Comparison of ENCODE assay signal across 23 cellular contexts in genomic region chr11:72343159-72343756, GRCh38.
DNase-seq lines count a peak whose midpoint lies in the region; ATAC-seq, FAIRE-seq and TF ChIP-seq lines count a peak whose summit lies in the region.
"Had no signal": no experiment of that assay in that cellular context is flagged by ENCODE, and none has a peak within 500 bp of the region (broad histone marks: within the 10 kb centered on the region; RNA-seq: fewer than 3 reads in every experiment).

No MANE protein-coding gene starts in this region.

- peak overlapping the region; percentile 42 for H3K4me2 ChIP-seq in Loucy (ENCODE audit: low read depth, low read length, poor library complexity, severe bottlenecking)
- peak overlapping the region; percentile 50 for H3K4me2 ChIP-seq in OCI-LY3 (ENCODE audit: low read length)
- H3K4me2 ChIP-seq in K562 (ENCODE audit: insufficient read depth, low read length), result no peak overlapping the region

- no peak for FAIRE-seq in K562 (lab: Jason Lieb, UNC)

- H3K4me3 ChIP-seq in Loucy (ENCODE audit: low read length, poor library complexity, severe bottlenecking) (peak overlapping the region; percentile 1), OCI-LY3 (ENCODE audit: low read length) (peak overlapping the region; percentile 29; the same call in 1 of the 2 replicates), K562 (no peak overlapping the region)
- H3K4me3 ChIP-seq: ascending aorta, dorsolateral prefrontal cortex, psoas muscle, tibial artery had no signal

- H4K20me1 ChIP-seq in Loucy (ENCODE audit: insufficient read depth, low read length, poor library complexity, severe bottlenecking), result no peaks in the 10 kb centered on the region
- H4K20me1 ChIP-seq in OCI-LY3 (ENCODE audit: insufficient read depth, low read length), result no peaks in the 10 kb centered on the region
- H4K20me1 ChIP-seq in K562 (replicated peaks; ENCODE audit: control insufficient read depth, insufficient read depth, low read length), result no peaks in the 10 kb centered on the region

- intact Hi-C loops in K562 (cut with micrococcal nuclease), result no loop called here

- no peak for TF ChIP-seq RAD21 in K562 (CRISPR knock-in tag; conservative IDR thresholded peaks at IDR 0.05 in 1 of 2, IDR thresholded peaks at IDR 0.05 in 1 of 2)

- H3K36me3 ChIP-seq in Loucy (ENCODE audit: insufficient read depth, low read length) (no peaks in the 10 kb centered on the region; the same call in 1 of the 2 replicates), OCI-LY3 (replicated peaks; ENCODE audit: low read depth, low read length) (peaks cover 4% of the 10 kb centered on the region), K562 (ENCODE audit: control insufficient read depth, insufficient read depth, low read length) (peaks cover 6% of the 10 kb centered on the region; the same call in 2 of the 3 replicates)
- H3K36me3 ChIP-seq: ascending aorta, tibial artery had no signal

- CTCF ChIA-PET in K562 (lab: Yijun Ruan, JAX; ENCODE audit: low intra/inter-chr PET ratio), result no interaction called here

- POLR2A ChIA-PET in K562 (lab: Yijun Ruan, JAX), result interaction anchor here (0.7 to 1.4 kb wide), 4 partner anchors 12 to 233 kb away, joined by 3 to 6 read pairs (median 4); no protein-coding TSS in a partner anchor

- ATAC-seq in K562 (peak; percentile 33; the same call in 1 of the 3 replicates), HG03175 (IDR thresholded peaks at IDR 0.05; ENCODE audit: unreplicated experiment) (no peak), HG03045 (IDR thresholded peaks at IDR 0.05; ENCODE audit: unreplicated experiment) (no peak)
- ATAC-seq: psoas muscle had no signal

- H3K9me1 ChIP-seq in K562 (ENCODE audit: control insufficient read depth, insufficient read depth, low read length), result no peaks in the 10 kb centered on the region

- H3K9me3 ChIP-seq in Loucy (ENCODE audit: insufficient read depth, low read depth, low read length) (no peaks in the 10 kb centered on the region), OCI-LY3 (ENCODE audit: insufficient read depth, low read length) (no peaks in the 10 kb centered on the region), K562 (replicated peaks; ENCODE audit: control insufficient read depth, insufficient read depth, low read depth, low read length) (no peaks in the 10 kb centered on the region)
- H3K9me3 ChIP-seq: ascending aorta, psoas muscle, tibial artery had no signal

- H3K79me2 ChIP-seq in Loucy (ENCODE audit: insufficient read depth, low read length) (no peaks in the 10 kb centered on the region), OCI-LY3 (ENCODE audit: low read length) (no peaks in the 10 kb centered on the region), K562 (ENCODE audit: control insufficient read depth, insufficient read depth, low read length) (no peaks in the 10 kb centered on the region; the same call in 2 of the 3 replicates)

- TF ChIP-seq POLR2A in K562 (conservative IDR thresholded peaks at IDR 0.05), result no peak

- H3K4me1 ChIP-seq in Loucy (ENCODE audit: insufficient read depth, low read length, poor library complexity, severe bottlenecking), result peaks cover 14% of the 10 kb centered on the region
- peaks cover 25% of the 10 kb centered on the region for H3K4me1 ChIP-seq in OCI-LY3 (ENCODE audit: low read length)
- peaks cover 0 to 20% of the 10 kb centered on the region in 2 experiments; a peak in 3 of 5 replicates for H3K4me1 ChIP-seq in K562 (replicated peaks in 1 of 2; ENCODE audit: control insufficient read depth in 2 of 2, insufficient read depth in 2 of 2, low read length in 2 of 2)
- H3K4me1 ChIP-seq: ascending aorta, psoas muscle, tibial artery had no signal

- no peaks in the 10 kb centered on the region for H3K27me3 ChIP-seq in Loucy (ENCODE audit: insufficient read depth, low read length, poor library complexity, severe bottlenecking)
- no peaks in the 10 kb centered on the region for H3K27me3 ChIP-seq in OCI-LY3 (ENCODE audit: low read depth, low read length)
- no peaks in the 10 kb centered on the region for H3K27me3 ChIP-seq in K562 (ENCODE audit: control insufficient read depth in 2 of 2, insufficient read depth in 2 of 2, low read length in 2 of 2)
- H3K27me3 ChIP-seq: ascending aorta, dorsolateral prefrontal cortex, tibial artery had no signal

- H3K9ac ChIP-seq in Loucy (ENCODE audit: low read depth, low read length, poor library complexity, severe bottlenecking), result no peak overlapping the region
- H3K9ac ChIP-seq in OCI-LY3 (ENCODE audit: low read length), result no peak overlapping the region
- H3K9ac ChIP-seq in K562 (ENCODE audit: insufficient read depth in 1 of 2, low read depth in 2 of 2, low read length in 2 of 2), result no peak overlapping the region

- no peak for TF ChIP-seq CTCF in Loucy (conservative IDR thresholded peaks at IDR 0.05; ENCODE audit: low read length)
- no peak for TF ChIP-seq CTCF in OCI-LY3 (IDR thresholded peaks at IDR 0.05; ENCODE audit: low read depth, low read length)
- no peak for TF ChIP-seq CTCF in K562 (IDR thresholded peaks at IDR 0.05 in 2 of 3, conservative IDR thresholded peaks at IDR 0.05 in 1 of 3; ENCODE audit: insufficient read depth in 2 of 3, low read depth in 1 of 3, low read length in 3 of 3)

- no TSS peak for BruUV-seq in K562 (replicated peaks; lab: Mats Ljungman, UMichigan)

- no peak for TF ChIP-seq EP300 in K562 (IDR thresholded peaks at IDR 0.05; ENCODE audit: low read length)

- no peaks in the 10 kb centered on the region for H3F3A ChIP-seq in Loucy (ENCODE audit: low read depth)

- H3K9me2 ChIP-seq in Loucy (replicated peaks; ENCODE audit: low read depth, low read length), result no peaks in the 10 kb centered on the region

- H2AFZ ChIP-seq in Loucy (ENCODE audit: low read length) (no peak overlapping the region), OCI-LY3 (ENCODE audit: low read depth, low read length) (no peak overlapping the region), K562 (ENCODE audit: low read depth, low read length) (no peak overlapping the region)

- WGBS in K562 (ENCODE audit: insufficient coverage, low coverage, missing lambda C conversion rate), result 14% methylated on average over 2 of the region's 2 CpGs

- in situ Hi-C loops in K562 (cut with MboI), result no loop called here

- DNase-seq in COLO829 (ENCODE audit: low spot score), result peak; percentile 10
- no peak for DNase-seq in K562 (ENCODE audit: extremely low read depth in 1 of 4, low spot score in 3 of 4)
- DNase-seq in NCI-H1694 treated with DMSO at 0.1 percent for 48 hours (lab: John Stamatoyannopoulos, UW), result no peak
- no peak for DNase-seq in ureter (ENCODE audit: low spot score)
- DNase-seq: activated naive CD4-positive, alpha-beta T cell treated with Interleukin-2 at 50 U/mL for 16 hours; activated T-cell treated with anti-CD3 and anti-CD28 coated beads, Interleukin-2, amount 50 U/mL, for 1 hour; CD4-positive, alpha-beta memory T cell; dorsolateral prefrontal cortex; HCEC 1CT; NCI-H1436; NCI-H226; psoas muscle; stimulated activated CD4-positive, alpha-beta T cell treated with anti-CD3 and anti-CD28 coated beads, Interleukin-2, amount 100 ng/mL, for 24 hours; stimulated activated naive CD4-positive, alpha-beta T cell treated with Interleukin-2 at 50 U/mL for 16 hours; tibial artery had no signal

- H3K27ac ChIP-seq in OCI-LY3 (ENCODE audit: low read length) (no peak overlapping the region), K562 (ENCODE audit: extremely low read depth, low read depth, low read length) (0 out of 3 replicates have a peak overlapping the region, but pooled peaks have one; percentile 8)
- H3K27ac ChIP-seq: ascending aorta, dorsolateral prefrontal cortex, epithelial cell of prostate, psoas muscle, RWPE1, tibial artery, VCaP had no signal

TF ChIP-seq in K562, 482 proteins besides CTCF, POLR2A, EP300 and RAD21 (continues in another document):
- peak; percentile 45 to 68; a peak in 2 of 4 replicates for TF ChIP-seq SRF (CRISPR knock-in tag; IDR thresholded peaks at IDR 0.05)
- TF ChIP-seq, protein P1, sequence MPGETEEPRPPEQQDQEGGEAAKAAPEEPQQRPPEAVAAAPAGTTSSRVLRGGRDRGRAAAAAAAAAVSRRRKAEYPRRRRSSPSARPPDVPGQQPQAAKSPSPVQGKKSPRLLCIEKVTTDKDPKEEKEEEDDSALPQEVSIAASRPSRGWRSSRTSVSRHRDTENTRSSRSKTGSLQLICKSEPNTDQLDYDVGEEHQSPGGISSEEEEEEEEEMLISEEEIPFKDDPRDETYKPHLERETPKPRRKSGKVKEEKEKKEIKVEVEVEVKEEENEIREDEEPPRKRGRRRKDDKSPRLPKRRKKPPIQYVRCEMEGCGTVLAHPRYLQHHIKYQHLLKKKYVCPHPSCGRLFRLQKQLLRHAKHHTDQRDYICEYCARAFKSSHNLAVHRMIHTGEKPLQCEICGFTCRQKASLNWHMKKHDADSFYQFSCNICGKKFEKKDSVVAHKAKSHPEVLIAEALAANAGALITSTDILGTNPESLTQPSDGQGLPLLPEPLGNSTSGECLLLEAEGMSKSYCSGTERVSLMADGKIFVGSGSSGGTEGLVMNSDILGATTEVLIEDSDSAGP (CRISPR knock-in tag; IDR thresholded peaks at IDR 0.05), result no peak
- TF ChIP-seq RFX1 (IDR thresholded peaks at IDR 0.05), result peak; percentile 44
- TF ChIP-seq SPI1 (IDR thresholded peaks at IDR 0.05; ENCODE audit: borderline replicate concordance, low read depth, low read length), result peak; percentile 61; the same call in 1 of the 2 replicates
- TF ChIP-seq TCF3 (CRISPR knock-in tag; IDR thresholded peaks at IDR 0.05), result peak; percentile 23; the same call in 1 of the 2 replicates
- 0 out of 2 replicates have a peak, but pooled peaks have one; percentile 20 for TF ChIP-seq ETV5 (CRISPR knock-in tag; IDR thresholded peaks at IDR 0.05; ENCODE audit: low read depth)
- TF ChIP-seq ARID3A (IDR thresholded peaks at IDR 0.05; ENCODE audit: borderline replicate concordance, low read depth, low read length), result 0 out of 2 replicates have a peak, but pooled peaks have one; percentile 75
- TF ChIP-seq EGR1 (conservative IDR thresholded peaks at IDR 0.05), result peak; percentile 56
- no peak for TF ChIP-seq JUND (IDR thresholded peaks at IDR 0.05; ENCODE audit: borderline replicate concordance, low read depth, low read length)
- peak; percentile 17; the same call in 1 of the 3 replicates for TF ChIP-seq JUND (tag; IDR thresholded peaks at IDR 0.05; ENCODE audit: borderline replicate concordance, low read depth, low read length)
- TF ChIP-seq ZBTB1 (CRISPR knock-in tag; IDR thresholded peaks at IDR 0.05; ENCODE audit: borderline replicate concordance, low read depth), result no peak
